In the genomic region with DNA sequence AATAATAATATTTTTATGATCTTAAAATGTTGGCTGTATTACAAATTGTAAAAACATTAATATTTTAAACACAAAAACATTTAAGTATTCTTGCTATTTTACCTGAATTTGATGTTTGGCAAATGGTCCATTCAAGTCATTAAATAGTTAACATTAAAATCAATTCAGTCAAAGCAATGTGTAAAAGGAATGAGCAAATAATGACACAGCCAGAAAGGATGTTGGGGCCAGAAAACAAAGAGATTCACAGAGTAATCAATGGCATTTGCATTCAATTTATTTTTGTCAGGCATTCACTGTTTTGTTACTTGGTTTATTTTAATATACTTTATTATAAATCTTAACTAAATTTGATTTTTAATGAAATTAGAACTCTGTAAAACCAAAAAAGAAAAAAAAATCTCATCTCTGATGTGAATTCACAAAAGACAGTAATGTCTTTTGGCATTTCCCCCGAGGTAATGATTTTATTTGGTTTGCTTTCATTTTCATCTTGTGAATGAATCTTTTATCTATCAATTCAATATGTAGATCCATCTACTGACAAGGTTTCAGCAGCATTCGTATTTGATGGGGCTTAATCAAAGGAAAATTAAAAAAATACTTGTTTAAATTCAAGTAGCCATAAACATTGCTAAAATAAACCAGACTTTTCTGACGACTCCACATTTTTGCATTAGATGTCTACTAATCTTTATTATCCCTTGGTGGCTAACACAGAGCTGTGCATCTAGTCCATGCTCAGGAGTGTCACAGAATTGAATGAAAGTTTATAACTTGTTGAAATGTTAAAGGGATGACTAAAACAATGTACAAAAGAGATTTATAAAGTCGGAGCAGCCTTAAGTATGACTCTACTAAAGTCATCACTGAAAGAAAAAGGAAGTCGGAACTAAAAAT, we compare ENCODE assay signal across 10 cellular contexts.
A peak's percentile ranks its signal among the peaks of the same experiment; 100 is the strongest.
DNase-seq lines count a peak whose midpoint lies in the region; ATAC-seq, FAIRE-seq and TF ChIP-seq lines count a peak whose summit lies in the region.
"Had no signal": no experiment of that assay in that cellular context is flagged by ENCODE, and none has a peak within 500 bp of the region (broad histone marks: within the 10 kb centered on the region; RNA-seq: fewer than 3 reads in every experiment).

No MANE protein-coding gene starts in this region.

- POLR2A ChIA-PET in PC-9 (lab: Charles Lee; ENCODE audit: unreplicated experiment): no interaction called here
- POLR2A ChIA-PET in naive thymus-derived CD8-positive, alpha-beta T cell (lab: Charles Lee): no interaction called here

- H3K36me3 Mint-ChIP-seq in naive thymus-derived CD8-positive, alpha-beta T cell: no peaks in the 10 kb centered on the region

- no peaks in the 10 kb centered on the region; the same call in 1 of the 2 replicates for H3K4me1 ChIP-seq in PC-9 (replicated peaks; ENCODE audit: insufficient read depth)
- no peaks in the 10 kb centered on the region for H3K4me1 ChIP-seq in body of pancreas
- H3K4me1 ChIP-seq: vagina had no signal

- H3K27me3 Mint-ChIP-seq in naive thymus-derived CD8-positive, alpha-beta T cell: no peaks in the 10 kb centered on the region
- H3K27me3 Mint-ChIP-seq: activated T-cell treated with anti-CD3 and anti-CD28 coated beads, Interleukin-2, amount 50 U/mL, for 24 hours had no signal

- no TSS peak for BruUV-seq in PC-9 (replicated peaks; lab: Mats Ljungman, UMichigan)

- 28% methylated on average over 5 of the region's 5 CpGs for WGBS in body of pancreas, 2 donors

- H2AFZ ChIP-seq in PC-9: peak overlapping the region; percentile 68; the same call in 1 of the 2 replicates

- H3K4me2 ChIP-seq in PC-9: peak overlapping the region; percentile 63

- no peaks in the 10 kb centered on the region; the same call in 1 of the 2 replicates for H3K9me2 ChIP-seq in PC-9 (ENCODE audit: insufficient read depth)

- peak; percentile 20 for DNase-seq in GM03348 (ENCODE audit: low spot score)
- DNase-seq in PC-9: no peak
- DNase-seq in renal cortical epithelial cell (ENCODE audit: low read depth): peak; percentile 6
- no peak for DNase-seq in DMS 273 (lab: John Stamatoyannopoulos, UW; ENCODE audit: unreplicated experiment)
- no peak for DNase-seq in body of pancreas
- DNase-seq in naive thymus-derived CD8-positive, alpha-beta T cell: no peak
- no peak for DNase-seq in central memory CD4-positive, alpha-beta T cell
- DNase-seq: activated T-cell treated with anti-CD3 and anti-CD28 coated beads, Interleukin-2, amount 50 U/mL, for 24 hours had no signal

- H4K20me1 ChIP-seq in PC-9 (ENCODE audit: insufficient read depth): no peaks in the 10 kb centered on the region

- FAIRE-seq in endometrium (lab: Jason Lieb, UNC): peak; percentile 60

- H3K9me3 ChIP-seq in PC-9 (ENCODE audit: insufficient read depth, low read depth) (0 out of 2 replicates have a peak, but pooled peaks cover 3% of the 10 kb centered on the region), body of pancreas (no peaks in the 10 kb centered on the region)
- H3K9me3 ChIP-seq: vagina had no signal

- H3K9me3 Mint-ChIP-seq in naive thymus-derived CD8-positive, alpha-beta T cell: no peaks in the 10 kb centered on the region
- H3K9me3 Mint-ChIP-seq: activated T-cell treated with anti-CD3 and anti-CD28 coated beads, Interleukin-2, amount 50 U/mL, for 24 hours had no signal

- no peaks in the 10 kb centered on the region for H3F3A ChIP-seq in PC-9 (ENCODE audit: insufficient read depth, low read depth)

- no peak overlapping the region for H3K27ac Mint-ChIP-seq in naive thymus-derived CD8-positive, alpha-beta T cell
- H3K27ac Mint-ChIP-seq: activated T-cell treated with anti-CD3 and anti-CD28 coated beads, Interleukin-2, amount 50 U/mL, for 24 hours had no signal

- no peaks in the 10 kb centered on the region for H3K36me3 ChIP-seq in PC-9 (ENCODE audit: low read depth)
- no peaks in the 10 kb centered on the region for H3K36me3 ChIP-seq in body of pancreas (replicated peaks in 1 of 2; ENCODE audit: insufficient read depth in 1 of 2, low read depth in 2 of 2)
- H3K36me3 ChIP-seq: vagina had no signal

- no peak for TF ChIP-seq CTCF in PC-9 (conservative IDR thresholded peaks at IDR 0.05)
- no peak for TF ChIP-seq CTCF in body of pancreas (IDR thresholded peaks at IDR 0.05)

- H3K4me3 Mint-ChIP-seq in naive thymus-derived CD8-positive, alpha-beta T cell: no peak overlapping the region
- H3K4me3 Mint-ChIP-seq: activated T-cell treated with anti-CD3 and anti-CD28 coated beads, Interleukin-2, amount 50 U/mL, for 24 hours had no signal

- no peaks in the 10 kb centered on the region for H3K79me2 ChIP-seq in PC-9 (ENCODE audit: low read depth)

- peak overlapping the region; percentile 44; the same call in 1 of the 2 replicates for H3K4me3 ChIP-seq in PC-9
- no peak overlapping the region for H3K4me3 ChIP-seq in body of pancreas

- H3K27me3 ChIP-seq in PC-9 (ENCODE audit: insufficient read depth, low read depth) (no peaks in the 10 kb centered on the region), body of pancreas (no peaks in the 10 kb centered on the region)
- H3K27me3 ChIP-seq: vagina had no signal

- no peak overlapping the region for H3K27ac ChIP-seq in PC-9
- H3K27ac ChIP-seq in body of pancreas: no peak overlapping the region
- H3K27ac ChIP-seq: vagina had no signal

- peaks cover 0 to 1% (median 0%) of the 10 kb centered on the region in 4 donors for H3K4me1 Mint-ChIP-seq in naive thymus-derived CD8-positive, alpha-beta T cell

- ATAC-seq in body of pancreas: no peak
- ATAC-seq in naive thymus-derived CD8-positive, alpha-beta T cell: no peak

- intact Hi-C loops in PC-9 (cut with micrococcal nuclease; ENCODE audit: unreplicated experiment) (no loop called here), body of pancreas (cut with DNase I) (no loop called here)

- no peak for TF ChIP-seq POLR2A in body of pancreas (IDR thresholded peaks at IDR 0.05)

- CTCF ChIA-PET in PC-9 (lab: Charles Lee): no interaction called here

Comparison
In these comparisons a context has a peak if more than half of its experiments do, and no peak if none do; other contexts are left out.
1. DNase-seq: peak in GM03348 (single experiment) and renal cortical epithelial cell (single experiment); none in PC-9 (0 of 2), DMS 273 (single experiment), body of pancreas (0 of 4), naive thymus-derived CD8-positive, alpha-beta T cell (0 of 10) and central memory CD4-positive, alpha-beta T cell (single experiment).